In genomic region chr21:18387994-18388393, GRCh38 we compare ENCODE assay signal across 22 cellular contexts. TPM values are rescaled to one million over a fixed set of nuclear protein-coding genes. Genes with fewer than 3 reads are reported as not detected.
DNase-seq lines count a peak whose midpoint lies in the region; ATAC-seq and TF ChIP-seq lines count a peak whose summit lies in the region.
"Had no signal": no experiment of that assay in that cellular context is flagged by ENCODE, and none has a peak within 500 bp of the region (broad histone marks: within the 10 kb centered on the region; RNA-seq: fewer than 3 reads in every experiment).

No MANE protein-coding gene starts in this region.

- no peak for ATAC-seq in GM18505 (IDR thresholded peaks at IDR 0.05; ENCODE audit: unreplicated experiment)
- no peak for ATAC-seq in HG03196 (IDR thresholded peaks at IDR 0.05; ENCODE audit: unreplicated experiment)
- ATAC-seq: activated CD8-positive, alpha-beta T cell treated with anti-CD3 and anti-CD28 coated beads, Interleukin-2, amount 10 ng/mL, durations not matched to agents 7 days and 5 days; activated T-cell treated with anti-CD3 and anti-CD28 coated beads, Interleukin-2, amount 50 U/mL, for 4 hours; lower lobe of right lung; pancreas; right lobe of liver; WTC11 had no signal

- TF ChIP-seq CTCF in DOHH2 (IDR thresholded peaks at IDR 0.05; ENCODE audit: low read depth, low read length, poor library complexity, severe bottlenecking) (peak; percentile 47), MM.1S (IDR thresholded peaks at IDR 0.05; ENCODE audit: low read length) (peak; percentile 25), neural cell (IDR thresholded peaks at IDR 0.05; ENCODE audit: poor library complexity, severe bottlenecking) (peak; percentile 46), coronary artery (IDR thresholded peaks at IDR 0.05) (no peak)

- no peaks in the 10 kb centered on the region for H4K20me1 ChIP-seq in DOHH2 (ENCODE audit: control insufficient read depth, insufficient read depth, low read depth, low read length)
- H4K20me1 ChIP-seq in MM.1S (ENCODE audit: insufficient read depth, low read length), result no peaks in the 10 kb centered on the region
- H4K20me1 ChIP-seq in neural cell (ENCODE audit: insufficient read depth), result no peaks in the 10 kb centered on the region

- no peak overlapping the region for H3K27ac ChIP-seq in DOHH2 (ENCODE audit: low read depth, low read length)
- H3K27ac ChIP-seq in MM.1S (ENCODE audit: low read length), result no peak overlapping the region
- H3K27ac ChIP-seq in neural cell (ENCODE audit: low read length), result no peak overlapping the region
- H3K27ac ChIP-seq in coronary artery, result no peak overlapping the region
- H3K27ac ChIP-seq: lower lobe of right lung, pancreas, right lobe of liver, thyroid gland had no signal

- H3K4me1 ChIP-seq in DOHH2 (ENCODE audit: control insufficient read depth, low read length), result peaks cover 42% of the 10 kb centered on the region
- H3K4me1 ChIP-seq in MM.1S (ENCODE audit: low read length), result no peaks in the 10 kb centered on the region
- H3K4me1 ChIP-seq: lower lobe of right lung, pancreas, right lobe of liver, thyroid gland had no signal

- no peak for TF ChIP-seq EP300 in neural cell (conservative IDR thresholded peaks at IDR 0.05; ENCODE audit: poor library complexity, severe bottlenecking)

- in situ Hi-C loops in SK-MEL-5 (cut with HindIII; ENCODE audit: low pct_unique_long_range_greater_than_20kb, low sequenced_read_pairs), result no loop called here

- peak; percentile 54 for TF ChIP-seq RAD21 in neural cell (conservative IDR thresholded peaks at IDR 0.05)

- peaks cover 9% of the 10 kb centered on the region for H3K36me3 ChIP-seq in DOHH2 (ENCODE audit: control insufficient read depth, low read length)
- H3K36me3 ChIP-seq in MM.1S (replicated peaks; ENCODE audit: insufficient read depth, low read length), result no peaks in the 10 kb centered on the region
- H3K36me3 ChIP-seq in neural cell (ENCODE audit: insufficient read depth, low read length), result no peaks in the 10 kb centered on the region
- H3K36me3 ChIP-seq: lower lobe of right lung, pancreas, right lobe of liver, thyroid gland had no signal

- H2AFZ ChIP-seq in MM.1S (ENCODE audit: low read length), result no peak overlapping the region
- no peak overlapping the region for H2AFZ ChIP-seq in neural cell (ENCODE audit: low read depth, low read length)

- no peaks in the 10 kb centered on the region for H3F3A ChIP-seq in DOHH2 (ENCODE audit: control insufficient read depth, insufficient read depth)
- no peaks in the 10 kb centered on the region for H3F3A ChIP-seq in MM.1S (ENCODE audit: insufficient read depth, low read length)
- no peaks in the 10 kb centered on the region for H3F3A ChIP-seq in neural cell (ENCODE audit: insufficient read depth, low read length, poor library complexity, severe bottlenecking)

- H3K4me3 ChIP-seq in DOHH2 (ENCODE audit: low read length) (no peak overlapping the region), MM.1S (ENCODE audit: low read length) (no peak overlapping the region), neural cell (ENCODE audit: low read length) (no peak overlapping the region), coronary artery (no peak overlapping the region)
- H3K4me3 ChIP-seq: lower lobe of right lung, pancreas, right lobe of liver, thyroid gland had no signal

- H3K4me2 ChIP-seq in DOHH2 (ENCODE audit: low read length), result no peak overlapping the region
- H3K4me2 ChIP-seq in MM.1S (ENCODE audit: low read depth, low read length), result no peak overlapping the region
- H3K4me2 ChIP-seq in neural cell (ENCODE audit: low read length), result no peak overlapping the region

- H3K9me2 ChIP-seq in DOHH2 (replicated peaks; ENCODE audit: control insufficient read depth, low read length) (no peaks in the 10 kb centered on the region), MM.1S (replicated peaks; ENCODE audit: insufficient read depth, low read length) (no peaks in the 10 kb centered on the region), neural cell (ENCODE audit: insufficient read depth, low read length) (no peaks in the 10 kb centered on the region)

- H3K9me3 ChIP-seq in DOHH2 (ENCODE audit: control insufficient read depth, insufficient read depth, low read length) (peaks cover 26% of the 10 kb centered on the region), MM.1S (replicated peaks; ENCODE audit: insufficient read depth, low read length) (no peaks in the 10 kb centered on the region), neural cell (ENCODE audit: low read length) (no peaks in the 10 kb centered on the region)
- H3K9me3 ChIP-seq: lower lobe of right lung, pancreas, right lobe of liver, thyroid gland had no signal

- H3K27me3 ChIP-seq in DOHH2 (ENCODE audit: control insufficient read depth, low read length) (no peaks in the 10 kb centered on the region), MM.1S (replicated peaks; ENCODE audit: insufficient read depth, low read length) (no peaks in the 10 kb centered on the region), neural cell (ENCODE audit: insufficient read depth, low read depth, low read length) (no peaks in the 10 kb centered on the region)
- H3K27me3 ChIP-seq: pancreas, right lobe of liver, thyroid gland had no signal

- TF ChIP-seq POLR2A in GM18505 (IDR thresholded peaks at IDR 0.05; ENCODE audit: borderline replicate concordance, extremely low read depth, insufficient read depth, insufficient read length), result no peak

- DNase-seq in MM.1S (peak; percentile 27), SK-MEL-5 (ENCODE audit: low read depth, low spot score) (peak; percentile 13), coronary artery (ENCODE audit: low spot score) (no peak)
- DNase-seq: activated CD8-positive, alpha-beta T cell treated with anti-CD3 and anti-CD28 coated beads, Interleukin-2, amount 10 ng/mL, durations not matched to agents 7 days and 5 days; activated naive CD4-positive, alpha-beta T cell treated with anti-CD3 and anti-CD28 coated beads, Interleukin-2, amount 50 U/mL, for 16 hours; activated T-cell treated with anti-CD3 and anti-CD28 coated beads, Interleukin-2, amount 50 U/mL, for 4 hours; aorta; Karpas-422; lower lobe of right lung; NCI-H1436; pancreas; right lobe of liver; SIG-M5; stimulated activated naive CD4-positive, alpha-beta T cell; thyroid gland had no signal

- H3K79me2 ChIP-seq in DOHH2 (ENCODE audit: control insufficient read depth, low read length) (no peaks in the 10 kb centered on the region), MM.1S (ENCODE audit: low read length) (no peaks in the 10 kb centered on the region), neural cell (replicated peaks; ENCODE audit: insufficient read depth, low read length) (no peaks in the 10 kb centered on the region)

- H3K9ac ChIP-seq in MM.1S (ENCODE audit: low read length), result no peak overlapping the region
- H3K9ac ChIP-seq in neural cell (ENCODE audit: low read length), result no peak overlapping the region

TF ChIP-seq in neural cell, 6 proteins besides CTCF, POLR2A, EP300 and RAD21:
- TF ChIP-seq MXI1 (conservative IDR thresholded peaks at IDR 0.05; ENCODE audit: poor library complexity, severe bottlenecking), result no peak
- no peak for TF ChIP-seq EZH2 (IDR thresholded peaks at IDR 0.05; ENCODE audit: borderline replicate concordance, insufficient read depth, low read length, poor library complexity, severe bottlenecking)
- TF ChIP-seq SMC3 (conservative IDR thresholded peaks at IDR 0.05; ENCODE audit: poor library complexity), result no peak
- TF ChIP-seq REST (IDR thresholded peaks at IDR 0.05; ENCODE audit: borderline replicate concordance), result no peak
- TF ChIP-seq POLR2AphosphoS5 (IDR thresholded peaks at IDR 0.05), result no peak
- TF ChIP-seq TAF1 (IDR thresholded peaks at IDR 0.05; ENCODE audit: low read depth), result no peak

RNA-seq across cellular contexts. Expression of gene TMPRSS15, which starts 15.6 kb away (rescaled TPM):
- 0.11 and 0.58 TPM in 2 replicates for total RNA-seq in SK-MEL-5 (2014; rRNA removed; shearing (Covaris generic))
- 0.23 and 1.9 TPM in 2 replicates for polyA plus RNA-seq in SK-MEL-5 (2015; cell fraction: cytosol; rRNA removed)
- polyA plus RNA-seq in SK-MEL-5 (2015; cell fraction: nucleus; rRNA removed), result 0.30 and 0.41 TPM in 2 replicates
- polyA plus RNA-seq in neural cell, result 0.18 and 0.50 TPM in 2 replicates
- 0.24 TPM in 1 of 2 replicates, not detected in the other for polyA minus RNA-seq in neural cell
- total RNA-seq: activated CD8-positive, alpha-beta T cell treated with anti-CD3 and anti-CD28 coated beads, Interleukin-2, amount 10 ng/mL, durations not matched to agents 7 days and 5 days; activated T-cell treated with anti-CD3 and anti-CD28 coated beads, Interleukin-2, amount 50 U/mL, for 4 hours; aorta; HT1080; lower lobe of right lung; pancreas; right lobe of liver; T-helper 2 cell treated with Interferon-gamma antibody and Interleukin-4, amounts not matched to agents 100 ng/mL and 5 ng/mL, for 36 hours; thyroid gland; WTC11 had no signal
- polyA plus RNA-seq: pancreas had no signal
